9 cellular contexts compared by ENCODE assay signal in genomic region chr3:56753206-56753605, GRCh38. TPM values are rescaled to one million over a fixed set of nuclear protein-coding genes. Genes with fewer than 3 reads are reported as not detected.
DNase-seq lines count a peak whose midpoint lies in the region; ATAC-seq and TF ChIP-seq lines count a peak whose summit lies in the region.
"Had no signal": no experiment of that assay in that cellular context is flagged by ENCODE, and none has a peak within 500 bp of the region (broad histone marks: within the 10 kb centered on the region; RNA-seq: fewer than 3 reads in every experiment).

No MANE protein-coding gene starts in this region.

- no peak overlapping the region for H3K4me3 ChIP-seq in GM06990 (replicated peaks; ENCODE audit: low read depth, low read length)
- no peak overlapping the region for H3K4me3 ChIP-seq in HL-60 (replicated peaks; ENCODE audit: insufficient read depth, low read length)

- peaks cover 6% of the 10 kb centered on the region for H3K9me3 Mint-ChIP-seq in type B pancreatic cell

- TF ChIP-seq CTCF in GM06990 (IDR thresholded peaks at IDR 0.05; ENCODE audit: insufficient read depth, low read length, poor library complexity, severe bottlenecking) (no peak), HL-60 (IDR thresholded peaks at IDR 0.05; ENCODE audit: insufficient read depth, low read length) (no peak), type B pancreatic cell (conservative IDR thresholded peaks at IDR 0.05) (no peak)

- ATAC-seq in GM21423 (IDR thresholded peaks at IDR 0.05; ENCODE audit: unreplicated experiment): peak; percentile 83

- peaks cover 46% of the 10 kb centered on the region for H3K4me1 Mint-ChIP-seq in type B pancreatic cell (ENCODE audit: unreplicated experiment)

- H3K4me3 Mint-ChIP-seq in type B pancreatic cell: no peak overlapping the region

- H3K27me3 Mint-ChIP-seq in type B pancreatic cell: no peaks in the 10 kb centered on the region

- no peak overlapping the region for H3K27ac Mint-ChIP-seq in type B pancreatic cell

- DNase-seq in GM06990 (ENCODE audit: extremely low read depth, insufficient read length) (peak; percentile 57), HL-60 (ENCODE audit: low read depth in 1 of 2, low spot score in 1 of 2) (peak; percentile 13 to 24), fibroblast of gingiva (ENCODE audit: low read depth) (peak; percentile 24), type B pancreatic cell (ENCODE audit: extremely low spot score, unreplicated experiment) (no peak), NCI-H748 (lab: John Stamatoyannopoulos, UW; ENCODE audit: unreplicated experiment) (no peak), NCI-H128 (lab: John Stamatoyannopoulos, UW; ENCODE audit: unreplicated experiment) (no peak), glomerular visceral epithelial cell (ENCODE audit: extremely low spot score) (no peak)

- no peaks in the 10 kb centered on the region for H3K27me3 ChIP-seq in GM06990 (replicated peaks; ENCODE audit: control insufficient read depth, insufficient read depth, low read length)
- H3K27me3 ChIP-seq in HL-60 (ENCODE audit: insufficient read depth, poor library complexity, severe bottlenecking): no peaks in the 10 kb centered on the region
- H3K27me3 ChIP-seq: neutrophil had no signal

- H3K36me3 Mint-ChIP-seq in type B pancreatic cell: peaks cover 48% of the 10 kb centered on the region

- H3K27ac ChIP-seq in HL-60 (replicated peaks): no peak overlapping the region
- H3K27ac ChIP-seq: neutrophil had no signal

- peaks cover 4% of the 10 kb centered on the region for H3K36me3 ChIP-seq in GM06990 (ENCODE audit: control insufficient read depth, insufficient read depth, low read length)

RNA-seq across cellular contexts. Expression of gene ARHGEF3, which starts 48.5 kb away (rescaled TPM):
- total RNA-seq in type B pancreatic cell (ENCODE audit: low replicate concordance): 20.9 and 32.6 TPM in 2 replicates

Comparison
In these comparisons a context has a peak if more than half of its experiments do, and no peak if none do; other contexts are left out.
1. DNase-seq: peak in GM06990 (single experiment), HL-60 (2 of 2) and fibroblast of gingiva (single experiment); none in type B pancreatic cell (single experiment), NCI-H748 (single experiment), NCI-H128 (single experiment) and glomerular visceral epithelial cell (single experiment).